Comparison of ENCODE assay signal across 2 cellular contexts in the genomic region with DNA sequence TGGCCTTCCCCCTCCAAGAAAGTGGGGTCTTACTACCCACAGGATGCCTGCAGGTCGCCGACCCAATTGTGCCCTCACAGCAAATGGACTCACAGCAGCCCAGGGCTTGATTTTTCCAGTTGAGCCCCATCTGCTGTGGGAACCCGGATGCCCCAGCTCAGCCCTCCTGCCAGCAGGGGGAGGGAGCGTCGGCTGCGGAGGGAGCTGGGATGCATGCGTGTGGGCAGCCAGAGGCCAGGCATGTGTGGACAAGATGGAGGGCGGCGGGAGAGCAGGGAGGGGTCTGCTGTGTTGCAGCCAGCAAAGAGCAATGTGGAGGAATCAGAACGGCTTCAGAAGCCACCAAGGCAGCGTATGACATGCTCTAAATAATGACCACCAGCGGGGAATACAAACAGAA.
TF ChIP-seq lines count a peak whose summit lies in the region.

No MANE protein-coding gene starts in this region.

TF ChIP-seq in HCT116, 20 proteins besides CTCF, POLR2A, EP300 and RAD21:
- TF ChIP-seq EZH2phosphoT487 (IDR thresholded peaks at IDR 0.05; ENCODE audit: borderline replicate concordance) (no peak), ZFX (IDR thresholded peaks at IDR 0.05) (no peak), SIN3A (IDR thresholded peaks at IDR 0.05; ENCODE audit: low read depth) (no peak), CBX3 (IDR thresholded peaks at IDR 0.05; ENCODE audit: low read depth) (peak; percentile 72; the same call in 1 of the 2 replicates), SP1 (IDR thresholded peaks at IDR 0.05; ENCODE audit: low read depth) (no peak), POLR2AphosphoS5 (IDR thresholded peaks at IDR 0.05; ENCODE audit: low read depth, low read length) (0 out of 2 replicates have a peak, but pooled peaks have one; percentile 17), YY1 (IDR thresholded peaks at IDR 0.05; ENCODE audit: extremely low read depth, insufficient replicate concordance, low read depth, low read length) (peak; percentile 72)
- TF ChIP-seq, protein P1, sequence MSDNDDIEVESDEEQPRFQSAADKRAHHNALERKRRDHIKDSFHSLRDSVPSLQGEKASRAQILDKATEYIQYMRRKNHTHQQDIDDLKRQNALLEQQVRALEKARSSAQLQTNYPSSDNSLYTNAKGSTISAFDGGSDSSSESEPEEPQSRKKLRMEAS (IDR thresholded peaks at IDR 0.05): peak; percentile 73

TF ChIP-seq in K562, 482 proteins besides CTCF, POLR2A, EP300 and RAD21:
- 0 out of 2 replicates have a peak, but pooled peaks have one; percentile 35 for TF ChIP-seq POLR2G (IDR thresholded peaks at IDR 0.05; ENCODE audit: low read depth, low read length)
- 0 out of 2 replicates have a peak, but pooled peaks have one; percentile 21 for TF ChIP-seq RBFOX2 (IDR thresholded peaks at IDR 0.05; ENCODE audit: low read depth, low read length)
- peak; percentile 26; the same call in 1 of the 2 replicates for TF ChIP-seq SMC3 (conservative IDR thresholded peaks at IDR 0.05; ENCODE audit: insufficient read depth, low read depth, low read length)
- TF ChIP-seq NRF1 (conservative IDR thresholded peaks at IDR 0.05 in 1 of 2, IDR thresholded peaks at IDR 0.05 in 1 of 2): peak; percentile 9 to 37; a peak in 1 of 4 replicates
- TF ChIP-seq FUS (optimal IDR thresholded peaks at IDR 0.05; ENCODE audit: low read depth, low read length): no peak
- TF ChIP-seq YY1 (IDR thresholded peaks at IDR 0.05; ENCODE audit: borderline replicate concordance in 1 of 3, control insufficient read depth in 1 of 3, extremely low read depth in 1 of 3, insufficient read depth in 3 of 3, insufficient read length in 1 of 3, insufficient replicate concordance in 2 of 3, low read depth in 1 of 3, low read length in 2 of 3): peak in 1 of 3 experiments; percentile 61
- TF ChIP-seq RCOR1 (IDR thresholded peaks at IDR 0.05; ENCODE audit: borderline replicate concordance in 1 of 2, low read depth in 2 of 2, low read length in 2 of 2): peak in 1 of 2 experiments; percentile 41; a peak in 1 of 4 replicates
- TF ChIP-seq HCFC1 (IDR thresholded peaks at IDR 0.05; ENCODE audit: low read depth, low read length): 0 out of 2 replicates have a peak, but pooled peaks have one; percentile 6
- no peak for TF ChIP-seq E2F3 (CRISPR knock-in tag; IDR thresholded peaks at IDR 0.05)
- peak in 1 of 2 experiments; percentile 24 for TF ChIP-seq E2F6 (IDR thresholded peaks at IDR 0.05; ENCODE audit: borderline replicate concordance in 1 of 2, extremely low read depth in 1 of 2, insufficient read depth in 1 of 2, insufficient read length in 1 of 2, low read depth in 1 of 2, low read length in 1 of 2, poor library complexity in 1 of 2, severe bottlenecking in 1 of 2)
TF ChIP-seq in K562: peak in this region for 8.
